16 cellular contexts compared by ENCODE assay signal in the genomic region with DNA sequence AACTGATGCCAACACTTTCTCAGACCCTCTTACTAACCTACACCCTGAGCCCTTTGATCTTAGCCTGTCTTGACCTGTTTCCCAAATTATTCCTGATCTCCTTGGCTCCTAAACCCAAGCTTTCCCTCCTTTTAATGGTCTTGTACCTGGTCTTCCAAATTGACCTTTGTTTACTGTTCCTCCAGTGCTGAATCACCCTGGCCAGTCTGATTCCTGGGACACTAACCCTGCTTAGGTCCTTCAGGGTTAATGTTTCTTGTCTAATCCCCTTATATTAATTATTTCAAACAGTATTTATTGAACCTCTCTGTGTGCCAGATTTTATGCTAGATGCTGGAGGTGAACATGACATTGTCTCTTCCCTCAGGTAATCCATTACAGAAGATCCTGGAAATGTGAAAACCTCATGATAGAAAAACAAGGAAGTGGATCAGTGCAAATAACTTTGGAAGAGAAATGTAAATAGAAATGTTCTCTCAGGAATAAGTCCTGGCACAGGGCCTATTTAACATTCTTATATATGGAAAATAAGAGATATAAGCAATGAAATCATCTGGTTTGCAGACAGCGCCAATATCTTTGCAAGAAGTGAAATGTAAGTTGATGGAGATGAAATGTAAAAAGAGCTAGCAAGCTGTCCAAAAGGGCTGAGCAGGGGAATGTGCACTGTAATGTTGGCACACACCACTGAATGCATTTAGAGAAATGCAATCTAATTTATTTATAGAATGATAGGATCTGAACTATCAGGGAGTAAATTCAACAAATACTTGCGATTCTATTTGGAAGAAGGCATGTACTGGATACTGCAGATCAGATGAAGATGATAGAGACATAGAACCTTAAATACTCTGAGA. TPM values are rescaled to one million over a fixed set of nuclear protein-coding genes. Genes with fewer than 3 reads are reported as not detected.
DNase-seq lines count a peak whose midpoint lies in the region; ATAC-seq and TF ChIP-seq lines count a peak whose summit lies in the region.
"Had no signal": no experiment of that assay in that cellular context is flagged by ENCODE, and none has a peak within 500 bp of the region (broad histone marks: within the 10 kb centered on the region; RNA-seq: fewer than 3 reads in every experiment).

No MANE protein-coding gene starts in this region.

- H3K4me1 ChIP-seq in suprapubic skin: no peaks in the 10 kb centered on the region
- H3K4me1 ChIP-seq: BE2C had no signal

- no peak for TF ChIP-seq POLR2A in suprapubic skin (IDR thresholded peaks at IDR 0.05)

- H3K4me3 ChIP-seq in fibroblast of pulmonary artery (replicated peaks; ENCODE audit: low read depth, low read length) (no peak overlapping the region), suprapubic skin (no peak overlapping the region)

- WGBS in suprapubic skin: 19% methylated on average over 2 of the region's 2 CpGs

- TF ChIP-seq EP300 in suprapubic skin (IDR thresholded peaks at IDR 0.05): no peak

- no peak for TF ChIP-seq CTCF in fibroblast of pulmonary artery (IDR thresholded peaks at IDR 0.05; ENCODE audit: low read length, missing control alignments)
- TF ChIP-seq CTCF in suprapubic skin (IDR thresholded peaks at IDR 0.05): no peak

- no peaks in the 10 kb centered on the region for H3K27me3 ChIP-seq in suprapubic skin
- H3K27me3 ChIP-seq: BE2C had no signal

- H3K27ac ChIP-seq in suprapubic skin: no peak overlapping the region

- ATAC-seq in SK-N-SH treated with all-trans-retinoic acid at 6 μM for 48 hours (peak; percentile 86), GM21717 (IDR thresholded peaks at IDR 0.05; ENCODE audit: unreplicated experiment) (no peak)

- H3K36me3 ChIP-seq in suprapubic skin: no peaks in the 10 kb centered on the region
- H3K36me3 ChIP-seq: BE2C had no signal

- no peaks in the 10 kb centered on the region for H3K9me3 ChIP-seq in suprapubic skin
- H3K9me3 ChIP-seq: BE2C had no signal

- DNase-seq in DMS53 treated with DMSO at 0.1 percent for 48 hours (lab: John Stamatoyannopoulos, UW; ENCODE audit: unreplicated experiment) (peak; percentile 38), fibroblast of pulmonary artery (ENCODE audit: low read depth) (peak; percentile 31), superior temporal gyrus (ENCODE audit: extremely low spot score) (peak; percentile 28), UCSD-AML1 (lab: John Stamatoyannopoulos, UW; ENCODE audit: unreplicated experiment) (no peak), suprapubic skin (ENCODE audit: low spot score in 2 of 2) (no peak)
- DNase-seq: BE2C, DMS 273 treated with DMSO at 0.1 percent for 48 hours, HCEC 1CT, MM.1S, NCI-H1105 treated with DMSO at 0.1 percent for 48 hours, NCI-H187 treated with DMSO at 0.1 percent for 48 hours, NCI-H2171 treated with DMSO at 0.1 percent for 48 hours, NCI-H510A treated with DMSO at 0.1 percent for 48 hours, SIG-M5 had no signal

TF ChIP-seq in SK-N-SH treated with all-trans-retinoic acid at 6 μM for 48 hours, 23 proteins besides CTCF, POLR2A, EP300 and RAD21:
- TF ChIP-seq ZNF70 (CRISPR knock-in tag; IDR thresholded peaks at IDR 0.05) (no peak), ZFP3 (CRISPR knock-in tag; IDR thresholded peaks at IDR 0.05) (no peak), ZNF8 (CRISPR knock-in tag; IDR thresholded peaks at IDR 0.05) (no peak), BACH2 (CRISPR knock-in tag; IDR thresholded peaks at IDR 0.05; ENCODE audit: borderline replicate concordance) (no peak; the same call in 1 of the 2 replicates), GLIS3 (CRISPR knock-in tag; IDR thresholded peaks at IDR 0.05) (no peak), ISL1 (CRISPR knock-in tag; IDR thresholded peaks at IDR 0.05) (peak; percentile 82)
- TF ChIP-seq, protein P1, sequence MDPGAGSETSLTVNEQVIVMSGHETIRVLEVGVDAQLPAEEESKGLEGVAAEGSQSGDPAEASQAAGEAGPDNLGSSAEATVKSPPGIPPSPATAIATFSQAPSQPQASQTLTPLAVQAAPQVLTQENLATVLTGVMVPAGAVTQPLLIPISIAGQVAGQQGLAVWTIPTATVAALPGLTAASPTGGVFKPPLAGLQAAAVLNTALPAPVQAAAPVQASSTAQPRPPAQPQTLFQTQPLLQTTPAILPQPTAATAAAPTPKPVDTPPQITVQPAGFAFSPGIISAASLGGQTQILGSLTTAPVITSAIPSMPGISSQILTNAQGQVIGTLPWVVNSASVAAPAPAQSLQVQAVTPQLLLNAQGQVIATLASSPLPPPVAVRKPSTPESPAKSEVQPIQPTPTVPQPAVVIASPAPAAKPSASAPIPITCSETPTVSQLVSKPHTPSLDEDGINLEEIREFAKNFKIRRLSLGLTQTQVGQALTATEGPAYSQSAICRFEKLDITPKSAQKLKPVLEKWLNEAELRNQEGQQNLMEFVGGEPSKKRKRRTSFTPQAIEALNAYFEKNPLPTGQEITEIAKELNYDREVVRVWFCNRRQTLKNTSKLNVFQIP (CRISPR knock-in tag; IDR thresholded peaks at IDR 0.05; ENCODE audit: borderline replicate concordance, low read depth): no peak
- TF ChIP-seq, protein P2, sequence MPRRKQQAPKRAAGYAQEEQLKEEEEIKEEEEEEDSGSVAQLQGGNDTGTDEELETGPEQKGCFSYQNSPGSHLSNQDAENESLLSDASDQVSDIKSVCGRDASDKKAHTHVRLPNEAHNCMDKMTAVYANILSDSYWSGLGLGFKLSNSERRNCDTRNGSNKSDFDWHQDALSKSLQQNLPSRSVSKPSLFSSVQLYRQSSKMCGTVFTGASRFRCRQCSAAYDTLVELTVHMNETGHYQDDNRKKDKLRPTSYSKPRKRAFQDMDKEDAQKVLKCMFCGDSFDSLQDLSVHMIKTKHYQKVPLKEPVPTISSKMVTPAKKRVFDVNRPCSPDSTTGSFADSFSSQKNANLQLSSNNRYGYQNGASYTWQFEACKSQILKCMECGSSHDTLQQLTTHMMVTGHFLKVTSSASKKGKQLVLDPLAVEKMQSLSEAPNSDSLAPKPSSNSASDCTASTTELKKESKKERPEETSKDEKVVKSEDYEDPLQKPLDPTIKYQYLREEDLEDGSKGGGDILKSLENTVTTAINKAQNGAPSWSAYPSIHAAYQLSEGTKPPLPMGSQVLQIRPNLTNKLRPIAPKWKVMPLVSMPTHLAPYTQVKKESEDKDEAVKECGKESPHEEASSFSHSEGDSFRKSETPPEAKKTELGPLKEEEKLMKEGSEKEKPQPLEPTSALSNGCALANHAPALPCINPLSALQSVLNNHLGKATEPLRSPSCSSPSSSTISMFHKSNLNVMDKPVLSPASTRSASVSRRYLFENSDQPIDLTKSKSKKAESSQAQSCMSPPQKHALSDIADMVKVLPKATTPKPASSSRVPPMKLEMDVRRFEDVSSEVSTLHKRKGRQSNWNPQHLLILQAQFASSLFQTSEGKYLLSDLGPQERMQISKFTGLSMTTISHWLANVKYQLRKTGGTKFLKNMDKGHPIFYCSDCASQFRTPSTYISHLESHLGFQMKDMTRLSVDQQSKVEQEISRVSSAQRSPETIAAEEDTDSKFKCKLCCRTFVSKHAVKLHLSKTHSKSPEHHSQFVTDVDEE (CRISPR knock-in tag; IDR thresholded peaks at IDR 0.05): no peak
- TF ChIP-seq, protein P3, sequence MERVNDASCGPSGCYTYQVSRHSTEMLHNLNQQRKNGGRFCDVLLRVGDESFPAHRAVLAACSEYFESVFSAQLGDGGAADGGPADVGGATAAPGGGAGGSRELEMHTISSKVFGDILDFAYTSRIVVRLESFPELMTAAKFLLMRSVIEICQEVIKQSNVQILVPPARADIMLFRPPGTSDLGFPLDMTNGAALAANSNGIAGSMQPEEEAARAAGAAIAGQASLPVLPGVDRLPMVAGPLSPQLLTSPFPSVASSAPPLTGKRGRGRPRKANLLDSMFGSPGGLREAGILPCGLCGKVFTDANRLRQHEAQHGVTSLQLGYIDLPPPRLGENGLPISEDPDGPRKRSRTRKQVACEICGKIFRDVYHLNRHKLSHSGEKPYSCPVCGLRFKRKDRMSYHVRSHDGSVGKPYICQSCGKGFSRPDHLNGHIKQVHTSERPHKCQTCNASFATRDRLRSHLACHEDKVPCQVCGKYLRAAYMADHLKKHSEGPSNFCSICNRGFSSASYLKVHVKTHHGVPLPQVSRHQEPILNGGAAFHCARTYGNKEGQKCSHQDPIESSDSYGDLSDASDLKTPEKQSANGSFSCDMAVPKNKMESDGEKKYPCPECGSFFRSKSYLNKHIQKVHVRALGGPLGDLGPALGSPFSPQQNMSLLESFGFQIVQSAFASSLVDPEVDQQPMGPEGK (CRISPR knock-in tag; IDR thresholded peaks at IDR 0.05; ENCODE audit: borderline replicate concordance): no peak

RNA-seq across cellular contexts. Expression of a gene that starts 20.7 kb away (rescaled TPM):
- total RNA-seq in suprapubic skin: 1 to 10 TPM in 3 of 4 donors, not detected in 1; 1.7 to 5.1 (median 2.1) TPM

Comparison
In these comparisons a context has a peak if more than half of its experiments do, and no peak if none do; other contexts are left out.
1. DNase-seq: peak in DMS53 treated with DMSO at 0.1 percent for 48 hours (single experiment), fibroblast of pulmonary artery (single experiment) and superior temporal gyrus (single experiment); none in UCSD-AML1 (single experiment) and suprapubic skin (0 of 2).